7 cellular contexts compared by ENCODE assay signal in the genomic region with DNA sequence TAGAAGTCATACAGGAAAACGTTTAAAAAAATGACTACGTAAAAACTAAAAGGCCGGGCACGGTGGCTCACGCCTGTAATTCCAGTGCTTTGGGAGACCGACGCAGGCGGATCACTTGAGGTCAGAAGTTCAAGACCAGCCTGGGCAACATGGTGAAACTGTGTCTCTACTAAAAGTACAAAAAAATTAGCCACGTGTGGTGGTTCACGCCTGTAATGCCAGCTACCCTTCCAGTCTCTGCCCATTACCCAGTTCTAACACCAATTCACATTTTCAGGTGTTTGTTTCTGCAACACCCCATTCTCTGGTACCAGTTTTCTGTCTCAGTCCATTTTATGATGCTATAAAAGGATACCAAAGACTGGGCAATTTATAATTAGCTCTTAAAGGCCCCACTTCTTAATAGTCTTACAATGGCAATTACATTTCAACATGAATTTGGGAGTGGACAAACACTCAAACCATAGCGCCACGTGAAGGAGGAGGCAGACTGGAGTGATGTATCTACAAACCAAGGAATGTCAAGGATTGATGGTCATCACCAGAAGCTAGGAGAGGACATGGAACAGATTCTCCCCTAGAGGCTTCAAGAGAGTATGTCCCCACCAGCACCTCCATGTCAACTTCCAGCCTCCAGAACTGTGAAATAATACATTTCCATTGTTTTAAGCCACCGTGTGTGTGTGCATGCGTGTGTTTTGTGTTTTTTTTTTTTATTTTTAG. TPM values are rescaled to one million over a fixed set of nuclear protein-coding genes. Genes with fewer than 3 reads are reported as not detected.
A peak's percentile ranks its signal among the peaks of the same experiment; 100 is the strongest.
DNase-seq lines count a peak whose midpoint lies in the region; ATAC-seq, FAIRE-seq and TF ChIP-seq lines count a peak whose summit lies in the region.

No MANE protein-coding gene starts in this region.

- DNase-seq in HFFc6 (no peak), fibroblast of mammary gland (ENCODE audit: low read depth) (no peak), HTR-8/SVneo (ENCODE audit: insufficient read length, low spot score) (no peak)
- DNase-seq in effector CD4-positive, alpha-beta T cell, result no peak

- H4K20me1 ChIP-seq in SU-DHL-6 (ENCODE audit: low read depth, low read length), result no peaks in the 10 kb centered on the region

- H3F3A ChIP-seq in SU-DHL-6 (ENCODE audit: insufficient read depth), result peaks cover 5% of the 10 kb centered on the region; the same call in 1 of the 2 replicates

- H3K36me3 Mint-ChIP-seq in HFFc6 (ENCODE audit: low read depth), result no peaks in the 10 kb centered on the region; the same call in 1 of the 2 replicates

- H3K9ac ChIP-seq in SU-DHL-6 (ENCODE audit: low read length), result peak overlapping the region; percentile 71

- H3K9me3 Mint-ChIP-seq in HFFc6, result no peaks in the 10 kb centered on the region

- H3K27me3 ChIP-seq in SU-DHL-6 (ENCODE audit: low read length), result no peaks in the 10 kb centered on the region

- H3K27ac Mint-ChIP-seq in HFFc6, result no peak overlapping the region

- peak overlapping the region; percentile 94 for H3K4me3 Mint-ChIP-seq in HFFc6

- TF ChIP-seq CTCF in HFFc6 (IDR thresholded peaks at IDR 0.05) (no peak), SU-DHL-6 (IDR thresholded peaks at IDR 0.05; ENCODE audit: insufficient read depth, low read length, poor library complexity, severe bottlenecking) (no peak), fibroblast of mammary gland (conservative IDR thresholded peaks at IDR 0.05; ENCODE audit: control insufficient read depth, insufficient read depth, low read depth, low read length) (no peak)

- no peaks in the 10 kb centered on the region for H3K27me3 Mint-ChIP-seq in HFFc6 (ENCODE audit: insufficient read depth)

- no peaks in the 10 kb centered on the region for H3K79me2 ChIP-seq in SU-DHL-6 (ENCODE audit: insufficient read depth, low read length)

- ATAC-seq in HG03460 (IDR thresholded peaks at IDR 0.05; ENCODE audit: unreplicated experiment), result no peak

- H3K9me2 ChIP-seq in SU-DHL-6 (replicated peaks; ENCODE audit: insufficient read depth, low read length), result no peaks in the 10 kb centered on the region

- H3K27ac ChIP-seq in SU-DHL-6 (ENCODE audit: low read depth, low read length), result 0 out of 2 replicates have a peak overlapping the region, but pooled peaks have one; percentile 78
- peak overlapping the region in 17 of 21 experiments; percentile 14 to 90 (median 80) for H3K27ac ChIP-seq in skin epidermis

- peak overlapping the region; percentile 65 for H3K4me3 ChIP-seq in SU-DHL-6 (ENCODE audit: insufficient read depth, low read length, poor library complexity, severe bottlenecking)
- H3K4me3 ChIP-seq in fibroblast of mammary gland (ENCODE audit: control insufficient read depth, low read depth, low read length), result peak overlapping the region; percentile 71
- peak overlapping the region; percentile 39 to 62 (median 52) for H3K4me3 ChIP-seq in skin epidermis

- H3K36me3 ChIP-seq in SU-DHL-6 (ENCODE audit: low read length), result no peaks in the 10 kb centered on the region; the same call in 1 of the 2 replicates

- no peaks in the 10 kb centered on the region for H3K9me3 ChIP-seq in SU-DHL-6 (ENCODE audit: insufficient read depth, low read length)

- peak overlapping the region; percentile 99 for H2AFZ ChIP-seq in SU-DHL-6 (ENCODE audit: low read depth, low read length, severe bottlenecking)

- FAIRE-seq in HTR-8/SVneo (lab: Jason Lieb, UNC), result no peak

- H3K4me1 Mint-ChIP-seq in HFFc6 (ENCODE audit: low read depth), result peaks cover 24% of the 10 kb centered on the region

- H3K4me2 ChIP-seq in SU-DHL-6 (ENCODE audit: low read depth, low read length, poor library complexity, severe bottlenecking), result peak overlapping the region; percentile 77

RNA-seq across cellular contexts. Expression of gene C17orf75, which starts 0.8 kb away (rescaled TPM):
- total RNA-seq in HFFc6 (2021; fragmentation: NEBNext Ultra II Directional; extraction: Animal tissue kit (Norgen Biotek cat#: 25700)), result 10 to 100 TPM; 16.4 to 25.9 (median 23.9) TPM

RNA-seq across cellular contexts. Expression of gene ZNF207, which starts 7.2 kb away (rescaled TPM):
- 100 to 1,000 TPM; 128 to 173 (median 153) TPM for total RNA-seq in HFFc6 (2021; fragmentation: NEBNext Ultra II Directional; extraction: Animal tissue kit (Norgen Biotek cat#: 25700))
